8 cellular contexts compared by ENCODE assay signal in genomic region chr12:27549801-27550652, GRCh38. TPM values are rescaled to one million over a fixed set of nuclear protein-coding genes. Genes with fewer than 3 reads are reported as not detected.
DNase-seq lines count a peak whose midpoint lies in the region; TF ChIP-seq lines count a peak whose summit lies in the region.

No MANE protein-coding gene starts in this region.

- TF ChIP-seq POLR2A in NB4 (IDR thresholded peaks at IDR 0.05; ENCODE audit: extremely low read depth, insufficient read length), result no peak

- no peaks in the 10 kb centered on the region for H3K9me3 ChIP-seq in ascending aorta
- H3K9me3 ChIP-seq in stomach smooth muscle (ENCODE audit: control insufficient read depth in 2 of 2, low read length in 2 of 2), result no peaks in the 10 kb centered on the region

- no peak overlapping the region for H3K9ac ChIP-seq in stomach smooth muscle (ENCODE audit: low read length in 2 of 2)

- peak overlapping the region; percentile 73 to 76 for H3K27ac ChIP-seq in ascending aorta
- H3K27ac ChIP-seq in stomach smooth muscle (ENCODE audit: low read length), result peak overlapping the region; percentile 53

- intact Hi-C loops in ascending aorta (cut with DNase I), result loop anchor here (1.0 to 2.0 kb wide), 3 partner anchors 25 to 77 kb away; no protein-coding TSS in a partner anchor

- H3K4me3 ChIP-seq in NB4 (ENCODE audit: low read depth, low read length) (peak overlapping the region; percentile 43), ascending aorta (peak overlapping the region in 1 of 2 donors; percentile 37), stomach smooth muscle (ENCODE audit: low read length in 2 of 2) (peak overlapping the region in 1 of 2 donors; percentile 22)

- DNase-seq in Daoy (ENCODE audit: low read depth), result peak; percentile 93
- peak; percentile 100 for DNase-seq in NB4 (ENCODE audit: low read depth)
- DNase-seq in ascending aorta (ENCODE audit: low spot score in 2 of 2), result peak; percentile 31 to 94
- peak; percentile 51 for DNase-seq in iPS-NIHi7 (ENCODE audit: extremely low spot score)
- DNase-seq in activated CD4-positive, CD25-positive, alpha-beta regulatory T cell (lab: John Stamatoyannopoulos, UW), result no peak
- DNase-seq in NCI-H524 treated with DMSO at 0.1 percent for 48 hours (lab: John Stamatoyannopoulos, UW), result no peak
- DNase-seq in epidermal melanocyte (ENCODE audit: insufficient read length, low spot score), result no peak

- TF ChIP-seq CTCF in NB4 (IDR thresholded peaks at IDR 0.05; ENCODE audit: low read depth, low read length), result peak; percentile 11
- TF ChIP-seq CTCF in ascending aorta (IDR thresholded peaks at IDR 0.05), result no peak

- H3K27me3 ChIP-seq in ascending aorta, result no peaks in the 10 kb centered on the region
- H3K27me3 ChIP-seq in stomach smooth muscle (ENCODE audit: control insufficient read depth in 1 of 2, insufficient read depth in 2 of 2, low read length in 2 of 2), result no peaks in the 10 kb centered on the region

- H3K36me3 ChIP-seq in ascending aorta (no peaks in the 10 kb centered on the region), stomach smooth muscle (ENCODE audit: control insufficient read depth in 2 of 2, insufficient read depth in 2 of 2, low read length in 2 of 2) (no peaks in the 10 kb centered on the region)

- H3K4me1 ChIP-seq in ascending aorta (peaks cover 12 to 76% of the 10 kb centered on the region in 2 donors), stomach smooth muscle (ENCODE audit: control insufficient read depth, insufficient read depth, low read length) (peaks cover 23% of the 10 kb centered on the region)

RNA-seq across cellular contexts. Expression of gene PPFIBP1, which starts 26.0 kb away (rescaled TPM):
- 77.7 and 96.9 TPM in 2 replicates for total RNA-seq in Daoy (2014; rRNA removed; shearing (Covaris generic))
- 56.4 TPM for total RNA-seq in ascending aorta

Comparison
In these comparisons a context has a peak if more than half of its experiments do, and no peak if none do; other contexts are left out.
1. DNase-seq: peak in Daoy (single experiment), NB4 (single experiment), ascending aorta (2 of 2) and iPS-NIHi7 (single experiment); none in activated CD4-positive, CD25-positive, alpha-beta regulatory T cell (0 of 4), NCI-H524 treated with DMSO at 0.1 percent for 48 hours (single experiment) and epidermal melanocyte (single experiment).